In genomic region chr11:86807356-86807755, GRCh38 we compare ENCODE assay signal across 23 cellular contexts. TPM values are rescaled to one million over a fixed set of nuclear protein-coding genes. Genes with fewer than 3 reads are reported as not detected.
A peak's percentile ranks its signal among the peaks of the same experiment; 100 is the strongest.
DNase-seq lines count a peak whose midpoint lies in the region; TF ChIP-seq lines count a peak whose summit lies in the region.
"Had no signal": no experiment of that assay in that cellular context is flagged by ENCODE, and none has a peak within 500 bp of the region (broad histone marks: within the 10 kb centered on the region; RNA-seq: fewer than 3 reads in every experiment).

No MANE protein-coding gene starts in this region.

- peaks cover 4% of the 10 kb centered on the region for H3K9me3 Mint-ChIP-seq in activated T-helper 1 cell treated with anti-CD3 and anti-CD28 coated beads, Interleukin-12 subunit alpha, Interleukin-12 subunit beta, Interleukin-2, Interleukin-4 antibody, amounts not matched to agents 30 ng/mL and 10 ng/mL and 1 ng/mL, durations not matched to agents 14 hours and 24 hours and 36 hours
- H3K9me3 Mint-ChIP-seq in immature natural killer cell (no peaks in the 10 kb centered on the region), osteocyte (ENCODE audit: unreplicated experiment) (no peaks in the 10 kb centered on the region)
- H3K9me3 Mint-ChIP-seq: activated naive CD8-positive, alpha-beta T cell treated with anti-CD3 and anti-CD28 coated beads, Interleukin-2, amount 10 ng/mL, durations not matched to agents 7 days and 5 days; mesothelial cell of epicardium had no signal

- H3K27ac Mint-ChIP-seq in activated T-helper 1 cell treated with anti-CD3 and anti-CD28 coated beads, Interleukin-12 subunit alpha, Interleukin-12 subunit beta, Interleukin-2, Interleukin-4 antibody, amounts not matched to agents 30 ng/mL and 10 ng/mL and 1 ng/mL, durations not matched to agents 14 hours and 24 hours and 36 hours: peak overlapping the region; percentile 55
- H3K27ac Mint-ChIP-seq in immature natural killer cell (peak overlapping the region; percentile 91 to 97 (median 92)), osteocyte (ENCODE audit: unreplicated experiment) (peak overlapping the region; percentile 87)
- H3K27ac Mint-ChIP-seq: activated naive CD8-positive, alpha-beta T cell treated with anti-CD3 and anti-CD28 coated beads, Interleukin-2, amount 10 ng/mL, durations not matched to agents 7 days and 5 days; mesothelial cell of epicardium had no signal

- peaks cover 19% of the 10 kb centered on the region for H3K27me3 Mint-ChIP-seq in activated T-helper 1 cell treated with anti-CD3 and anti-CD28 coated beads, Interleukin-12 subunit alpha, Interleukin-12 subunit beta, Interleukin-2, Interleukin-4 antibody, amounts not matched to agents 30 ng/mL and 10 ng/mL and 1 ng/mL, durations not matched to agents 14 hours and 24 hours and 36 hours (ENCODE audit: insufficient read depth)
- H3K27me3 Mint-ChIP-seq in immature natural killer cell (ENCODE audit: low read depth in 3 of 3) (no peaks in the 10 kb centered on the region), osteocyte (ENCODE audit: unreplicated experiment) (no peaks in the 10 kb centered on the region)

- H3K27ac ChIP-seq in coronary artery: peak overlapping the region in 1 of 2 donors; percentile 27
- H3K27ac ChIP-seq: esophagus muscularis mucosa, KMS-11, psoas muscle, SJSA1, suprapubic skin had no signal

- intact Hi-C loops in activated T-helper 1 cell treated with anti-CD3 and anti-CD28 coated beads, Interleukin-12 subunit alpha, Interleukin-12 subunit beta, Interleukin-2, Interleukin-4 antibody, amounts not matched to agents 30 ng/mL and 10 ng/mL and 1 ng/mL, durations not matched to agents 14 hours and 24 hours and 36 hours (cut with micrococcal nuclease): loop anchor here (2.0 to 10.0 kb wide), 5 partner anchors 347 to 1547 kb away; partner anchors contain the start of genes EED and PICALM

- no peak overlapping the region for H3K4me3 ChIP-seq in coronary artery
- H3K4me3 ChIP-seq: esophagus muscularis mucosa, psoas muscle, SJSA1, suprapubic skin, vagina had no signal

- H3K36me3 Mint-ChIP-seq in activated T-helper 1 cell treated with anti-CD3 and anti-CD28 coated beads, Interleukin-12 subunit alpha, Interleukin-12 subunit beta, Interleukin-2, Interleukin-4 antibody, amounts not matched to agents 30 ng/mL and 10 ng/mL and 1 ng/mL, durations not matched to agents 14 hours and 24 hours and 36 hours (ENCODE audit: low read depth): peaks cover 42% of the 10 kb centered on the region
- peaks cover 15 to 38% (median 32%) of the 10 kb centered on the region in 3 donors for H3K36me3 Mint-ChIP-seq in immature natural killer cell
- H3K36me3 Mint-ChIP-seq in osteocyte (ENCODE audit: unreplicated experiment): peaks cover 52% of the 10 kb centered on the region
- H3K36me3 Mint-ChIP-seq: activated naive CD8-positive, alpha-beta T cell treated with anti-CD3 and anti-CD28 coated beads, Interleukin-2, amount 10 ng/mL, durations not matched to agents 7 days and 5 days had no signal

- TF ChIP-seq CTCF in osteocyte (IDR thresholded peaks at IDR 0.05) (no peak), coronary artery (IDR thresholded peaks at IDR 0.05) (no peak)

- peaks cover 52% of the 10 kb centered on the region for H3K4me1 Mint-ChIP-seq in activated T-helper 1 cell treated with anti-CD3 and anti-CD28 coated beads, Interleukin-12 subunit alpha, Interleukin-12 subunit beta, Interleukin-2, Interleukin-4 antibody, amounts not matched to agents 30 ng/mL and 10 ng/mL and 1 ng/mL, durations not matched to agents 14 hours and 24 hours and 36 hours (ENCODE audit: low read depth)
- H3K4me1 Mint-ChIP-seq in immature natural killer cell (peaks cover 74 to 97% of the 10 kb centered on the region in 2 donors), osteocyte (ENCODE audit: unreplicated experiment) (peaks cover 100% of the 10 kb centered on the region)

- peak overlapping the region; percentile 39 for H3K4me3 Mint-ChIP-seq in activated T-helper 1 cell treated with anti-CD3 and anti-CD28 coated beads, Interleukin-12 subunit alpha, Interleukin-12 subunit beta, Interleukin-2, Interleukin-4 antibody, amounts not matched to agents 30 ng/mL and 10 ng/mL and 1 ng/mL, durations not matched to agents 14 hours and 24 hours and 36 hours
- peak overlapping the region; percentile 72 to 86 (median 85) for H3K4me3 Mint-ChIP-seq in immature natural killer cell
- H3K4me3 Mint-ChIP-seq in osteocyte (ENCODE audit: unreplicated experiment): peak overlapping the region; percentile 32
- H3K4me3 Mint-ChIP-seq: activated naive CD8-positive, alpha-beta T cell treated with anti-CD3 and anti-CD28 coated beads, Interleukin-2, amount 10 ng/mL, durations not matched to agents 7 days and 5 days; mesothelial cell of epicardium had no signal

- DNase-seq in ELF-1 (ENCODE audit: low read depth, low spot score) (peak; percentile 67), immature natural killer cell (no peak), osteocyte (ENCODE audit: extremely low spot score, unreplicated experiment) (no peak), coronary artery (ENCODE audit: low spot score) (no peak), NCI-H748 (lab: John Stamatoyannopoulos, UW; ENCODE audit: unreplicated experiment) (no peak), NK-92 (lab: John Stamatoyannopoulos, UW; ENCODE audit: unreplicated experiment) (no peak)
- no peak for DNase-seq in activated T-helper 1 cell treated with anti-CD3 and anti-CD28 coated beads, Interleukin-12 subunit alpha, Interleukin-12 subunit beta, Interleukin-2, Interleukin-4 antibody, amounts not matched to agents 30 ng/mL and 10 ng/mL and 1 ng/mL, durations not matched to agents 14 hours and 24 hours and 36 hours (ENCODE audit: low spot score)
- no peak for DNase-seq in activated effector memory CD4-positive, alpha-beta T cell treated with anti-CD3 and anti-CD28 coated beads, Interleukin-2, amount 50 U/mL, for 16 hours
- DNase-seq: activated CD4-positive, alpha-beta T cell treated with anti-CD3 and anti-CD28 coated beads for 4 hours; activated naive CD8-positive, alpha-beta T cell treated with anti-CD3 and anti-CD28 coated beads, Interleukin-2, amount 10 ng/mL, durations not matched to agents 7 days and 5 days; DMS79 treated with DMSO at 0.1 percent for 48 hours; effector memory CD4-positive, alpha-beta T cell; NCI-H1436 treated with DMSO at 0.1 percent for 48 hours; NCI-H524 treated with DMSO at 0.1 percent for 48 hours; psoas muscle; small intestine; stimulated activated CD4-positive, alpha-beta T cell treated with anti-CD3 and anti-CD28 coated beads, Interleukin-1b, Interleukin-23, amount 100 ng/mL, for 48 hours had no signal

RNA-seq across cellular contexts. Expression of gene PRSS23, which starts 7.0 kb away (rescaled TPM):
- 77.2 and 83.0 TPM in 2 replicates for total RNA-seq in activated T-helper 1 cell treated with anti-CD3 and anti-CD28 coated beads, Interleukin-12 subunit alpha, Interleukin-12 subunit beta, Interleukin-2, Interleukin-4 antibody, amounts not matched to agents 30 ng/mL and 10 ng/mL and 1 ng/mL, durations not matched to agents 14 hours and 24 hours and 36 hours
- polyA plus RNA-seq in immature natural killer cell: 100 to 1,000 TPM; 215 to 248 (median 217) TPM
- total RNA-seq in osteocyte: 545 and 556 TPM in 2 replicates

Comparison
In these comparisons a context has a peak if more than half of its experiments do, and no peak if none do; other contexts are left out.
1. H3K4me3 Mint-ChIP-seq: peak in every context shown above with its lines; median percentile 85 in immature natural killer cell; 39 in activated T-helper 1 cell treated with anti-CD3 and anti-CD28 coated beads, Interleukin-12 subunit alpha, Interleukin-12 subunit beta, Interleukin-2, Interleukin-4 antibody, amounts not matched to agents 30 ng/mL and 10 ng/mL and 1 ng/mL, durations not matched to agents 14 hours and 24 hours and 36 hours; 32 in osteocyte.